In the genomic region with DNA sequence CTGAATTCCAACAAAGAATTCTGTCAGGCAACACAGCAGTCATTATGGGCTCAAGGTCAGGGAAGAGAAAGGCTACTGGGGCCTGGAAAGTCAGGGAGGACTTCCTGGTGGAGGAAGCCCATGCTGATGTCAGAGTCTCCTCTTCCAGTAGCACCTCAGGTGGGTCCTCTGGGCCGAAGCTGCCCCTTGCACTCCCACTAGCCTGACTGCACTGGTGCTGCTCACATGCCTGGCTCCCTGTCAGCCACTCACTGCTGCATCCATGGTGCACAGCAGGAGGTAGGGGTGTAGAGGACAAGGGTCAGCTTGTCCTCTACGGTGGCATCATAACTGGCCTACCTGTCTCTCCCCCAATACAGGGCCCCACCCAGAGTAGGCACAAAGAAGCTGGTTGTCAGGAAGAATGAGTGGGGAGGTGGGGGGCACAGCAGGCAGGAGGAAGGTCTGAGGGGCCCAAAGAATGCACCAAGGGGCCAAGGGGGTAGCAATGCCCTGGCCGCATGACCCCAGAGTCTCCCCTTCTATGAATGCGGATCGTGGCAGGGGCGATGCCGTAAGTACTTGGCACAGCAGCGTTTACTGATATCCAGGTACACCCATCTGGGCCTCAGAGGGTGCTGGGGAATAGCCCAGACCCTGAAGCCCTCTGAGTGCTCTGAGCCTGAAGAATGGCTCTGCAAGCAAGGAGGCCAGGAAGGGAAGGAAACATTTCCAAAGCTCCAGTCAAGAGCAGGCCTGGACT, we compare ENCODE assay signal across 22 cellular contexts.
"Had no signal": no experiment of that assay in that cellular context is flagged by ENCODE, and none has a peak within 500 bp of the region (broad histone marks: within the 10 kb centered on the region; RNA-seq: fewer than 3 reads in every experiment).

No MANE protein-coding gene starts in this region.

- H3K27me3 ChIP-seq: dorsolateral prefrontal cortex, gastrocnemius medialis, neural progenitor cell, right atrium auricular region, thyroid gland had no signal

- H3K4me3 ChIP-seq: dorsolateral prefrontal cortex, gastrocnemius medialis, lower lobe of right lung, neural progenitor cell, right atrium auricular region, sigmoid colon, skin epidermis, stomach, thyroid gland had no signal

- DNase-seq: cortex of kidney; dorsolateral prefrontal cortex; effector CD8-positive, alpha-beta T cell; gastrocnemius medialis; islet precursor cell; lower lobe of right lung; mesenchymal stem cell; midbrain; occipital lobe; sigmoid colon; stimulated activated CD4-positive, alpha-beta T cell treated with anti-CD3 and anti-CD28 coated beads, Interleukin-12 subunit alpha, Interleukin-12 subunit beta, amount 100 ng/mL, for 4 hours; stimulated activated naive CD4-positive, alpha-beta T cell; stomach; substantia nigra; thyroid gland had no signal

- H3K27ac ChIP-seq: dorsolateral prefrontal cortex, gastrocnemius medialis, lower lobe of right lung, neural progenitor cell, right atrium auricular region, sigmoid colon, skin epidermis, stomach, thyroid gland had no signal

- H3K36me3 Mint-ChIP-seq: natural killer cell treated with Interleukin-12 subunit alpha and Interleukin-12 subunit beta and Interleukin-15 and Interleukin-18, amount 100 ng/mL, for 72 hours; neural progenitor cell; type B pancreatic cell had no signal

- H3K4me3 Mint-ChIP-seq: natural killer cell treated with Interleukin-12 subunit alpha and Interleukin-12 subunit beta and Interleukin-15 and Interleukin-18, amount 100 ng/mL, for 72 hours; neural progenitor cell; type B pancreatic cell had no signal

- H3K36me3 ChIP-seq: gastrocnemius medialis, lower lobe of right lung, neural progenitor cell, right atrium auricular region, sigmoid colon, stomach, thyroid gland had no signal

- H3K9me3 Mint-ChIP-seq: natural killer cell treated with Interleukin-12 subunit alpha and Interleukin-12 subunit beta and Interleukin-15 and Interleukin-18, amount 100 ng/mL, for 72 hours; neural progenitor cell; type B pancreatic cell had no signal

- ATAC-seq: esophagus mucosa; gastrocnemius medialis; left lobe of liver; lower lobe of right lung; natural killer cell treated with Interleukin-12 subunit alpha and Interleukin-12 subunit beta and Interleukin-15 and Interleukin-18, amount 100 ng/mL, for 72 hours had no signal

- H3K27ac Mint-ChIP-seq: natural killer cell treated with Interleukin-12 subunit alpha and Interleukin-12 subunit beta and Interleukin-15 and Interleukin-18, amount 100 ng/mL, for 72 hours; neural progenitor cell; type B pancreatic cell had no signal

- H3K9me3 ChIP-seq: gastrocnemius medialis, lower lobe of right lung, right atrium auricular region, sigmoid colon, stomach, thyroid gland had no signal

- H3K4me1 ChIP-seq: gastrocnemius medialis, lower lobe of right lung, neural progenitor cell, right atrium auricular region, sigmoid colon, stomach, thyroid gland had no signal
